ENCODE assay signal across 8 cellular contexts in genomic region chr9:34253460-34253837, GRCh38.
DNase-seq lines count a peak whose midpoint lies in the region; ATAC-seq and TF ChIP-seq lines count a peak whose summit lies in the region.

No MANE protein-coding gene starts in this region.

- peak; percentile 60 for DNase-seq in Caki2 (ENCODE audit: low read depth)
- DNase-seq in foreskin keratinocyte, result peak; percentile 33 to 62
- no peak for DNase-seq in prostate gland (ENCODE audit: low spot score)
- DNase-seq in SIG-M5 (lab: John Stamatoyannopoulos, UW), result no peak
- no peak for DNase-seq in A673 (ENCODE audit: low spot score)
- no peak for DNase-seq in activated naive CD4-positive, alpha-beta T cell (lab: John Stamatoyannopoulos, UW)

- no TSS peak for BruUV-seq in A673 (replicated peaks; lab: Mats Ljungman, UMichigan)

- WGBS in prostate gland, result 60% methylated on average over 3 of the region's 3 CpGs

- CTCF ChIA-PET in A673 (lab: Charles Lee), result interaction anchor here (0.9 to 3.1 kb wide), 2 partner anchors 179 to 629 kb away, joined by 3 to 29 read pairs; no protein-coding TSS in a partner anchor

- no peak for TF ChIP-seq CTCF in VCaP (conservative IDR thresholded peaks at IDR 0.05)
- TF ChIP-seq CTCF in foreskin keratinocyte (conservative IDR thresholded peaks at IDR 0.05), result peak; percentile 68
- TF ChIP-seq CTCF in prostate gland (IDR thresholded peaks at IDR 0.05), result peak in 1 of 4 experiments; percentile 9
- TF ChIP-seq CTCF in A673 (conservative IDR thresholded peaks at IDR 0.05; ENCODE audit: low read depth, low read length), result no peak

- H3K9me3 ChIP-seq in prostate gland (no peaks in the 10 kb centered on the region), A673 (ENCODE audit: low read depth, low read length, poor library complexity, severe bottlenecking) (no peaks in the 10 kb centered on the region)

- intact Hi-C loops in prostate gland (cut with DNase I) (loop anchor here (2.0 to 5.0 kb wide), 3 partner anchors 75 to 126 kb away; partner anchors contain the start of genes DCAF12, MYORG and UBAP1), A673 (cut with micrococcal nuclease; ENCODE audit: unreplicated experiment) (loop anchor here (5.0 to 10.0 kb wide), 4 partner anchors 124 to 631 kb away; partner anchors contain the start of genes DCAF12 and MYORG)

- in situ Hi-C loops in Caki2 (cut with HindIII; ENCODE audit: low pct_unique_long_range_greater_than_20kb, low sequenced_read_pairs), result no loop called here

- no peaks in the 10 kb centered on the region for H3K36me3 ChIP-seq in prostate gland
- peaks cover 71% of the 10 kb centered on the region for H3K36me3 ChIP-seq in A673 (ENCODE audit: insufficient read depth, low read length, poor library complexity, severe bottlenecking)

- POLR2A ChIA-PET in A673 (lab: Charles Lee; ENCODE audit: low non-redundant PET), result no interaction called here

- TF ChIP-seq POLR2A in prostate gland (IDR thresholded peaks at IDR 0.05), result no peak

- H3K27ac ChIP-seq in VCaP (peak overlapping the region; percentile 15; the same call in 1 of the 2 replicates), foreskin keratinocyte (peak overlapping the region; percentile 42), prostate gland (peak overlapping the region; percentile 13 to 30), A673 (ENCODE audit: low read depth, low read length, poor library complexity, severe bottlenecking) (no peak overlapping the region)

- H3K4me1 ChIP-seq in foreskin keratinocyte, result peaks cover 28% of the 10 kb centered on the region
- no peaks in the 10 kb centered on the region for H3K4me1 ChIP-seq in prostate gland (replicated peaks)
- H3K4me1 ChIP-seq in A673 (ENCODE audit: insufficient read depth, low read length, poor library complexity, severe bottlenecking), result no peaks in the 10 kb centered on the region

- H3K27me3 ChIP-seq in foreskin keratinocyte (no peaks in the 10 kb centered on the region), prostate gland (replicated peaks; ENCODE audit: insufficient read depth) (no peaks in the 10 kb centered on the region), A673 (replicated peaks; ENCODE audit: insufficient read depth, low read depth, low read length, poor library complexity) (no peaks in the 10 kb centered on the region)

- no peak overlapping the region for H3K4me3 ChIP-seq in prostate gland
- no peak overlapping the region for H3K4me3 ChIP-seq in A673 (ENCODE audit: low read depth, low read length, poor library complexity, severe bottlenecking)

- peak; percentile 22 for ATAC-seq in foreskin keratinocyte
- no peak for ATAC-seq in GM21515 (IDR thresholded peaks at IDR 0.05; ENCODE audit: unreplicated experiment)

Comparison
In these comparisons a context has a peak if more than half of its experiments do, and no peak if none do; other contexts are left out.
1. DNase-seq: peak in Caki2 (single experiment) and foreskin keratinocyte (2 of 2); none in prostate gland (single experiment), SIG-M5 (single experiment), A673 (single experiment) and activated naive CD4-positive, alpha-beta T cell (0 of 4).